Comparison of ENCODE assay signal across 8 cellular contexts in the genomic region with DNA sequence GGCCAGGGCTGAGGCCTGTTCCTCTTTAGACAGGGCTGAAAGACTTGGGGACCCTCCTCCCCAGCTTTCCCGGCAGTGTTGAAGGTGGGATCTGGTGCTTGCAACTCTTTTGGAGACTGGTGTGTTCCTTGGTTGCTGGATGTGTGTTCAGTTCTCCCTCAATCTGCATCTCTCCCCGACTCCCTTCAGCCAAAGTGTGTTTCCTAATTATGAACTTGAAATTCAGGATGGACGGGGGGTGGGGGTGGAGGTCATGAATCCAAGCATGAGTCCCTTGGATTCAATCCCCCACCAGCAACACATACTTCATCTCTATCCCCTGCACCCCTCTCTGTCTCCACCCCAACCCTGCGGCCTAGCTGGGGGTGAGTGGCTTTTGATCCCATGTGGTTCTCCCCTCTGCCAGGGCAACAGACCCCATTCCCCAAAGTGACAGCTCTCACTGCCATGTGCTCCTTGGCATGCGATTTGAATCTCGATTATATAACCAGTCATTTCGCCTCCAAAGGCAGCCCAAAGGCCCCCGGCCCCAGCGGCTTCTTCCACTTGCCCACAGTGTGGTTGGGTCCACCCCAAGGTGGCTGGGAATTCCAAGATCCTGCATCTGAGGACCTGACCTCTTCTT. TPM values are rescaled to one million over a fixed set of nuclear protein-coding genes. Genes with fewer than 3 reads are reported as not detected.
DNase-seq lines count a peak whose midpoint lies in the region; ATAC-seq and TF ChIP-seq lines count a peak whose summit lies in the region.

No MANE protein-coding gene starts in this region.

- no peaks in the 10 kb centered on the region for H3K9me3 ChIP-seq in duodenal mucosa (ENCODE audit: control insufficient read depth in 1 of 2, low read length in 2 of 2)

- DNase-seq in AG04449 (ENCODE audit: low read depth, low spot score) (no peak), NB4 (ENCODE audit: low read depth) (no peak), NCI-H2171 (lab: John Stamatoyannopoulos, UW) (no peak), middle frontal gyrus (ENCODE audit: extremely low spot score, low spot score) (no peak)

- H3K27ac ChIP-seq in duodenal mucosa (ENCODE audit: low read depth, low read length): no peak overlapping the region

- peak overlapping the region in 1 of 2 donors; percentile 6 for H3K9ac ChIP-seq in duodenal mucosa (ENCODE audit: low read depth in 1 of 2, low read length in 2 of 2)

- peaks cover 14% of the 10 kb centered on the region for H3K27me3 Mint-ChIP-seq in nephron (ENCODE audit: low read depth)

- POLR2A ChIA-PET in AG04449 (lab: Yijun Ruan, JAX): interaction anchor here (0.6 to 0.8 kb wide), 2 partner anchors 21 to 81 kb away, joined by 3 read pairs; no protein-coding TSS in a partner anchor

- no peak for TF ChIP-seq POLR2A in NB4 (IDR thresholded peaks at IDR 0.05; ENCODE audit: extremely low read depth, insufficient read length)

- no peak for TF ChIP-seq CTCF in AG04449 (IDR thresholded peaks at IDR 0.05; ENCODE audit: insufficient read depth, low read length, missing control alignments)
- TF ChIP-seq CTCF in NB4 (IDR thresholded peaks at IDR 0.05; ENCODE audit: low read depth, low read length): no peak
- no peak for TF ChIP-seq CTCF in nephron (IDR thresholded peaks at IDR 0.05; ENCODE audit: unreplicated experiment in 3 of 3)

- peaks cover 53% of the 10 kb centered on the region for H3K4me1 Mint-ChIP-seq in nephron

- H3K4me3 ChIP-seq in AG04449 (ENCODE audit: low read depth, low read length) (peak overlapping the region; percentile 74), NB4 (ENCODE audit: low read depth, low read length) (peak overlapping the region; percentile 67), duodenal mucosa (ENCODE audit: low read depth in 1 of 2, low read length in 2 of 2) (peak overlapping the region; percentile 65 to 73)

- peak overlapping the region; percentile 37 to 41 (median 39) for H3K27ac Mint-ChIP-seq in nephron

- H3K9me3 Mint-ChIP-seq in nephron: no peaks in the 10 kb centered on the region

- CTCF ChIA-PET in AG04449 (lab: Yijun Ruan, JAX): interaction anchor here (1.0 to 5.8 kb wide), 9 partner anchors 9 to 234 kb away, joined by 3 to 56 read pairs (median 5); no protein-coding TSS in a partner anchor

- peak overlapping the region; percentile 78 to 90 (median 81) for H3K4me3 Mint-ChIP-seq in nephron

- no peaks in the 10 kb centered on the region for H3K36me3 ChIP-seq in duodenal mucosa (ENCODE audit: control insufficient read depth in 1 of 2, insufficient read depth in 2 of 2, low read length in 2 of 2)

- H3K4me1 ChIP-seq in duodenal mucosa (ENCODE audit: control insufficient read depth in 1 of 2, insufficient read depth in 2 of 2, low read length in 2 of 2): peaks cover 7 to 11% of the 10 kb centered on the region in 2 donors

- no peaks in the 10 kb centered on the region for H3K36me3 Mint-ChIP-seq in nephron (ENCODE audit: low read depth)

- ATAC-seq in GM18861 (IDR thresholded peaks at IDR 0.05; ENCODE audit: unreplicated experiment) (no peak), esophagus mucosa (no peak)

- no peaks in the 10 kb centered on the region for H3K27me3 ChIP-seq in duodenal mucosa (ENCODE audit: control insufficient read depth in 1 of 2, insufficient read depth in 2 of 2, low read length in 2 of 2)

RNA-seq across cellular contexts. Expression of gene ARHGAP23, which starts 1.3 kb away (rescaled TPM):
- 148 TPM for total RNA-seq in esophagus mucosa
